In the genomic region with DNA sequence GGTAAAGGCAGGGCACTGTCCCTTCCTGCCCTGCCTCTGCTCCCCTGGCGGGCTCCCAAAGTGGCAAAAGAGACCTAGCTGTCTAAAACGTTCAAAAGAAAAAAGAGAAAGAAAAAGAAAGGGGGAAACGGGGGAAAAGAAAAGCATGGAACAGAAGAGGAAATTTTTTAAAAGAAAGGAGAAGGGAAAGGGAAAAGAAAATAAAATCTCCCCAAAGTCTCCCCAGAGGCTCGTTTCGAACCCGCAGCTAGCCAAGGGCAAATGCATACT, we compare ENCODE assay signal across 14 cellular contexts. TPM values are rescaled to one million over a fixed set of nuclear protein-coding genes. Genes with fewer than 3 reads are reported as not detected.
DNase-seq lines count a peak whose midpoint lies in the region; ATAC-seq, FAIRE-seq and TF ChIP-seq lines count a peak whose summit lies in the region.
"Had no signal": no experiment of that assay in that cellular context is flagged by ENCODE, and none has a peak within 500 bp of the region (broad histone marks: within the 10 kb centered on the region; RNA-seq: fewer than 3 reads in every experiment).

No MANE protein-coding gene starts in this region.

- H3K4me1 Mint-ChIP-seq in stimulated activated naive CD8-positive, alpha-beta T cell treated with anti-CD3 and anti-CD28 coated beads, Interleukin-15, amount 100 ng/mL, for 72 hours = no peaks in the 10 kb centered on the region

- WGBS in right cardiac atrium = 8% methylated on average over 6 of the region's 6 CpGs
- WGBS in sigmoid colon, 2 donors = 3 to 9% methylated on average over 6 of the region's 6 CpGs

- H3K27me3 Mint-ChIP-seq in stimulated activated naive CD8-positive, alpha-beta T cell treated with anti-CD3 and anti-CD28 coated beads, Interleukin-15, amount 100 ng/mL, for 72 hours = peaks cover 55% of the 10 kb centered on the region

- intact Hi-C loops in right cardiac atrium (cut with DNase I) = loop anchor here in 1 of 4 donors (10.0 kb wide), 1 partner anchor 103 kb away; no protein-coding TSS in a partner anchor
- intact Hi-C loops in sigmoid colon (cut with DNase I) = no loop called here

- H3K36me3 ChIP-seq in SJSA1 = no peaks in the 10 kb centered on the region
- no peaks in the 10 kb centered on the region for H3K36me3 ChIP-seq in sigmoid colon
- no peaks in the 10 kb centered on the region for H3K36me3 ChIP-seq in Karpas-422 (ENCODE audit: insufficient read depth, low read length)
- H3K36me3 ChIP-seq: adrenal gland, pancreas had no signal

- H3K4me1 ChIP-seq in SJSA1 (replicated peaks) = peaks cover 24% of the 10 kb centered on the region
- H3K4me1 ChIP-seq in right cardiac atrium (ENCODE audit: control insufficient read depth, insufficient read depth, low read length) = peaks cover 2% of the 10 kb centered on the region
- H3K4me1 ChIP-seq in sigmoid colon = peaks cover 0 to 27% (median 24%) of the 10 kb centered on the region in 4 donors
- H3K4me1 ChIP-seq in Karpas-422 (ENCODE audit: low read length) = peaks cover 19% of the 10 kb centered on the region

- no peak for FAIRE-seq in GM12891 (lab: Jason Lieb, UNC)
- FAIRE-seq: pancreas had no signal

- H3K9me3 ChIP-seq in SJSA1 (replicated peaks) (no peaks in the 10 kb centered on the region), right cardiac atrium (ENCODE audit: control insufficient read depth, low read length) (no peaks in the 10 kb centered on the region), sigmoid colon (no peaks in the 10 kb centered on the region), Karpas-422 (ENCODE audit: low read length) (no peaks in the 10 kb centered on the region)
- H3K9me3 ChIP-seq: adrenal gland, pancreas had no signal

- no peaks in the 10 kb centered on the region for H4K20me1 ChIP-seq in Karpas-422 (ENCODE audit: insufficient read depth, low read depth, low read length)

- DNase-seq in ELF-1 (ENCODE audit: low read depth, low spot score) = peak; percentile 19
- peak in 1 of 2 experiments; percentile 24 for DNase-seq in SJSA1 (ENCODE audit: low read depth in 1 of 2, low spot score in 2 of 2)
- no peak for DNase-seq in right cardiac atrium
- DNase-seq in sigmoid colon = no peak
- DNase-seq in Karpas-422 = no peak
- no peak for DNase-seq in NCI-H2196 (lab: John Stamatoyannopoulos, UW; ENCODE audit: unreplicated experiment)
- no peak for DNase-seq in GM12891 (ENCODE audit: insufficient read length, low spot score)
- no peak for DNase-seq in stimulated activated naive CD8-positive, alpha-beta T cell treated with anti-CD3 and anti-CD28 coated beads, Interleukin-15, amount 100 ng/mL, for 72 hours
- DNase-seq: activated CD8-positive, alpha-beta T cell treated with anti-CD3 and anti-CD28 coated beads for 36 hours; foreskin keratinocyte; NCI-H2107; SIG-M5 had no signal

- no peak for TF ChIP-seq CTCF in sigmoid colon (IDR thresholded peaks at IDR 0.05)

- ATAC-seq in right cardiac atrium = no peak
- ATAC-seq in stimulated activated naive CD8-positive, alpha-beta T cell treated with anti-CD3 and anti-CD28 coated beads, Interleukin-15, amount 100 ng/mL, for 72 hours = no peak

- no peak overlapping the region for H3K27ac Mint-ChIP-seq in stimulated activated naive CD8-positive, alpha-beta T cell treated with anti-CD3 and anti-CD28 coated beads, Interleukin-15, amount 100 ng/mL, for 72 hours
- H3K27ac Mint-ChIP-seq: activated CD8-positive, alpha-beta T cell treated with anti-CD3 and anti-CD28 coated beads for 36 hours had no signal

- no peaks in the 10 kb centered on the region for H3K9me2 ChIP-seq in Karpas-422 (replicated peaks; ENCODE audit: insufficient read depth, low read length)

- H3K4me2 ChIP-seq in Karpas-422 (ENCODE audit: low read depth, low read length, poor library complexity, severe bottlenecking) = no peak overlapping the region

- H3K9ac ChIP-seq in Karpas-422 (ENCODE audit: low read length) = no peak overlapping the region

- H3K27me3 ChIP-seq in SJSA1 (replicated peaks) (no peaks in the 10 kb centered on the region), right cardiac atrium (ENCODE audit: control insufficient read depth, insufficient read depth) (no peaks in the 10 kb centered on the region), sigmoid colon (peaks cover 17 to 74% (median 45%) of the 10 kb centered on the region in 3 donors), Karpas-422 (ENCODE audit: low read length) (0 out of 2 replicates have a peak, but pooled peaks cover 2% of the 10 kb centered on the region)

- TF ChIP-seq POLR2A in sigmoid colon (IDR thresholded peaks at IDR 0.05) (no peak), GM12891 (IDR thresholded peaks at IDR 0.05; ENCODE audit: low read depth, low read length) (no peak)

- TF ChIP-seq EP300 in sigmoid colon (IDR thresholded peaks at IDR 0.05) = no peak

- no peak overlapping the region for H2AFZ ChIP-seq in Karpas-422 (ENCODE audit: low read length)

- H3K4me3 ChIP-seq in SJSA1 (peak overlapping the region; percentile 55), right cardiac atrium (ENCODE audit: low read length) (peak overlapping the region; percentile 70), sigmoid colon (peak overlapping the region in 3 of 4 donors; percentile 38 to 52 (median 48)), Karpas-422 (ENCODE audit: low read length) (no peak overlapping the region)

- H3K4me3 Mint-ChIP-seq in stimulated activated naive CD8-positive, alpha-beta T cell treated with anti-CD3 and anti-CD28 coated beads, Interleukin-15, amount 100 ng/mL, for 72 hours = no peak overlapping the region
- H3K4me3 Mint-ChIP-seq: activated CD8-positive, alpha-beta T cell treated with anti-CD3 and anti-CD28 coated beads for 36 hours had no signal

- H3K27ac ChIP-seq in SJSA1 = no peak overlapping the region
- H3K27ac ChIP-seq in right cardiac atrium (ENCODE audit: low read length) = peak overlapping the region; percentile 84
- H3K27ac ChIP-seq in sigmoid colon = peak overlapping the region in 2 of 4 donors; percentile 3 to 47
- no peak overlapping the region for H3K27ac ChIP-seq in Karpas-422 (ENCODE audit: low read length)
- H3K27ac ChIP-seq: foreskin keratinocyte had no signal

- no peaks in the 10 kb centered on the region for H3K79me2 ChIP-seq in Karpas-422 (ENCODE audit: low read length)

- peaks cover 0 to 5% of the 10 kb centered on the region in 2 donors for H3K9me3 Mint-ChIP-seq in stimulated activated naive CD8-positive, alpha-beta T cell treated with anti-CD3 and anti-CD28 coated beads, Interleukin-15, amount 100 ng/mL, for 72 hours
- H3K9me3 Mint-ChIP-seq: activated CD8-positive, alpha-beta T cell treated with anti-CD3 and anti-CD28 coated beads for 36 hours had no signal

TF ChIP-seq in GM12891, 5 proteins besides CTCF, POLR2A, EP300 and RAD21:
- TF ChIP-seq POU2F2 (IDR thresholded peaks at IDR 0.05; ENCODE audit: low read depth, low read length) = no peak
- no peak for TF ChIP-seq SPI1 (IDR thresholded peaks at IDR 0.05; ENCODE audit: low read depth, low read length)
- no peak for TF ChIP-seq PAX5 (IDR thresholded peaks at IDR 0.05; ENCODE audit: insufficient read depth, low read length, severe bottlenecking)
- no peak for TF ChIP-seq TAF1 (IDR thresholded peaks at IDR 0.05; ENCODE audit: low read depth, low read length)
- TF ChIP-seq POLR2AphosphoS5 (IDR thresholded peaks at IDR 0.05; ENCODE audit: low read depth, low read length) = no peak

RNA-seq across cellular contexts. Expression of a gene that starts 37.0 kb away (rescaled TPM):
- 1.6 and 3.8 TPM in 2 replicates for total RNA-seq in SJSA1 (2014; rRNA removed; shearing (Covaris generic))
- total RNA-seq in right cardiac atrium = 10 to 100 TPM; 31.0 to 53.4 (median 43.0) TPM
- polyA plus RNA-seq in right cardiac atrium = 24.9 TPM
- total RNA-seq in sigmoid colon = 10 to 100 TPM in 1 of 4 donors, 1 to 10 TPM in 3; 5.7 to 18.3 (median 7.5) TPM
- polyA plus RNA-seq in sigmoid colon = 1 to 10 TPM in 1 of 3 donors, under 1 TPM in 2; under 0.01 to 4.6 (median 0.69) TPM
- not detected in 2 replicates for total RNA-seq in Karpas-422 (2014; rRNA removed; shearing (Covaris generic); ENCODE audit: low replicate concordance)
- 0.55 TPM for polyA plus RNA-seq in GM12891 (2012; ENCODE audit: low read depth, missing spikeins)
- total RNA-seq: foreskin keratinocyte had no signal
- polyA plus RNA-seq: foreskin keratinocyte had no signal
